ENCODE assay signal across 21 cellular contexts in the genomic region with DNA sequence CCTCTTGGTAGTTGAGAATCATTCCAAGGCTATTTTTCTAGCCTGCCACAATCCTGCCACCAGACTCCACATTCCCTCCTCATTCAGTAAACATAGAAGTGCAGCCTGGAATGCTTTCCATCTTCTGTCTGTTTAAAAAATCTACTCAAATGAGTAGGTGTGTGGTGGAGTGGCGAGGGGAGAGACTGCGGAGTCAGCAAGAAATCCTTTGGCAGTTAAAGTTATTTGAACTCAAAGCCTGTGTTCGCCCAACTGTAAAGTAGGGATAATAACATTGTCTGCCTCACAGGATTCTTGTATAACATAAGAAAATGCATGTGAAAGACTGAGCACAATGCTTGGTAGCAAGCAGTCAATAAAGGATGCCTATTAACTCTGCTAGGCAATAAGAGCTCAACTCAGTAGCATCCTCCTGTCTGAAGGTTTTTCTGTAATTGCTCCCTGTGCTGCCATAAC. TPM values are rescaled to one million over a fixed set of nuclear protein-coding genes. Genes with fewer than 3 reads are reported as not detected.
DNase-seq lines count a peak whose midpoint lies in the region; ATAC-seq and TF ChIP-seq lines count a peak whose summit lies in the region.
"Had no signal": no experiment of that assay in that cellular context is flagged by ENCODE, and none has a peak within 500 bp of the region (broad histone marks: within the 10 kb centered on the region; RNA-seq: fewer than 3 reads in every experiment).

No MANE protein-coding gene starts in this region.

- H3K27me3 ChIP-seq in GM23338 (ENCODE audit: insufficient read depth), result no peaks in the 10 kb centered on the region
- no peaks in the 10 kb centered on the region for H3K27me3 ChIP-seq in neuron (ENCODE audit: insufficient read depth, low read length)
- no peaks in the 10 kb centered on the region for H3K27me3 ChIP-seq in foreskin keratinocyte
- H3K27me3 ChIP-seq: esophagus squamous epithelium, uterus had no signal

- H3K9me3 ChIP-seq in neuron (ENCODE audit: low read length), result no peaks in the 10 kb centered on the region
- H3K9me3 ChIP-seq: esophagus squamous epithelium, uterus had no signal

- no peaks in the 10 kb centered on the region for H3K9me2 ChIP-seq in GM23338 (ENCODE audit: insufficient read depth)

- no peaks in the 10 kb centered on the region; the same call in 2 of the 3 replicates for H3K4me1 Mint-ChIP-seq in GM23338
- H3K4me1 Mint-ChIP-seq: CD8-positive, alpha-beta memory T cell; IgD-negative memory B cell had no signal

- H3K27ac Mint-ChIP-seq in GM23338, result no peak overlapping the region
- H3K27ac Mint-ChIP-seq: activated T-helper 2 cell treated with anti-CD3 and anti-CD28 coated beads, Interferon-gamma antibody, Interleukin-2, Interleukin-4, amounts not matched to agents 10 μg/mL and 5 μg/mL and 100 μg/mL, durations not matched to agents 14 hours and 24 hours and 36 hours; CD8-positive, alpha-beta memory T cell; IgD-negative memory B cell had no signal

- no peak for TF ChIP-seq CTCF in GM23338 (conservative IDR thresholded peaks at IDR 0.05; ENCODE audit: low read depth in 2 of 2)
- TF ChIP-seq CTCF in foreskin keratinocyte (conservative IDR thresholded peaks at IDR 0.05), result no peak

- H3K36me3 ChIP-seq in GM23338 (ENCODE audit: insufficient read depth) (no peaks in the 10 kb centered on the region), neuron (ENCODE audit: insufficient read depth, low read length) (no peaks in the 10 kb centered on the region)
- H3K36me3 ChIP-seq: esophagus squamous epithelium, uterus had no signal

- no peak overlapping the region for H3K4me3 ChIP-seq in GM23338
- H3K4me3 ChIP-seq in neuron (ENCODE audit: low read length), result no peak overlapping the region
- H3K4me3 ChIP-seq: esophagus squamous epithelium, uterus had no signal

- peak overlapping the region; percentile 87 for H2AFZ ChIP-seq in GM23338
- peak overlapping the region; percentile 23 for H2AFZ ChIP-seq in neuron (ENCODE audit: low read depth, low read length)

- H3K79me2 ChIP-seq in GM23338 (replicated peaks; ENCODE audit: insufficient read depth), result no peaks in the 10 kb centered on the region

- no peaks in the 10 kb centered on the region for H3K9me3 Mint-ChIP-seq in GM23338
- H3K9me3 Mint-ChIP-seq: activated T-helper 2 cell treated with anti-CD3 and anti-CD28 coated beads, Interferon-gamma antibody, Interleukin-2, Interleukin-4, amounts not matched to agents 10 μg/mL and 5 μg/mL and 100 μg/mL, durations not matched to agents 14 hours and 24 hours and 36 hours had no signal

- H3K27ac ChIP-seq in GM23338 (ENCODE audit: low read depth) (no peak overlapping the region), foreskin keratinocyte (no peak overlapping the region)
- H3K27ac ChIP-seq: esophagus squamous epithelium, uterus had no signal

- H3F3A ChIP-seq in GM23338 (replicated peaks; ENCODE audit: low read depth), result no peaks in the 10 kb centered on the region

- no peaks in the 10 kb centered on the region for H3K36me3 Mint-ChIP-seq in GM23338 (ENCODE audit: low read depth)
- H3K36me3 Mint-ChIP-seq: CD8-positive, alpha-beta memory T cell; IgD-negative memory B cell had no signal

- no peaks in the 10 kb centered on the region for H3K4me1 ChIP-seq in GM23338 (ENCODE audit: insufficient read depth)
- peaks cover 6% of the 10 kb centered on the region for H3K4me1 ChIP-seq in neuron (ENCODE audit: insufficient read depth, low read length)
- H3K4me1 ChIP-seq in foreskin keratinocyte, result no peaks in the 10 kb centered on the region
- H3K4me1 ChIP-seq: esophagus squamous epithelium, uterus had no signal

- DNase-seq in GM23338 (ENCODE audit: low spot score) (no peak), NCI-H2227 treated with DMSO at 0.1 percent for 48 hours (lab: John Stamatoyannopoulos, UW) (peak; percentile 89), glomerular visceral epithelial cell (ENCODE audit: extremely low spot score) (peak; percentile 38), mesenteric fat pad (ENCODE audit: low spot score) (no peak), foreskin keratinocyte (no peak), HPDE6-E6E7 (ENCODE audit: extremely low spot score) (no peak)
- DNase-seq in stimulated activated CD4-positive, alpha-beta T cell treated with anti-CD3 and anti-CD28 coated beads, Interleukin-2, amount 100 ng/mL, for 24 hours, result no peak
- DNase-seq: CD8-positive, alpha-beta memory T cell; effector CD4-positive, alpha-beta T cell; esophagus squamous epithelium; mesendoderm; NCI-H2081; stimulated activated CD4-positive, alpha-beta T cell treated with anti-CD3 and anti-CD28 coated beads, Interleukin-4, amount 100 ng/mL, for 1 hour; T-helper 9 cell; uterus had no signal

- no peak overlapping the region for H3K4me3 Mint-ChIP-seq in GM23338
- H3K4me3 Mint-ChIP-seq: IgD-negative memory B cell had no signal

- H3K27me3 Mint-ChIP-seq in GM23338 (ENCODE audit: insufficient read depth, low read depth, poor library complexity), result peaks cover 3% of the 10 kb centered on the region

- no peak for ATAC-seq in GM23338
- no peak for ATAC-seq in foreskin keratinocyte
- ATAC-seq: activated CD4-positive, CD25-positive, alpha-beta regulatory T cell treated with anti-CD3 and anti-CD28 coated beads, Interleukin-2, amount 50 U/mL, for 24 hours had no signal

- no peak overlapping the region for H3K4me2 ChIP-seq in GM23338

- no peaks in the 10 kb centered on the region for H4K20me1 ChIP-seq in GM23338 (replicated peaks; ENCODE audit: insufficient read depth)

TF ChIP-seq in GM23338, 12 proteins besides CTCF, POLR2A, EP300 and RAD21:
- TF ChIP-seq ZNF114 (CRISPR knock-in tag; IDR thresholded peaks at IDR 0.05) (no peak), CREB1 (CRISPR knock-in tag; IDR thresholded peaks at IDR 0.05; ENCODE audit: low read depth) (no peak)

RNA-seq across cellular contexts. Expression of a gene that starts 22.2 kb away (rescaled TPM):
- total RNA-seq in GM23338 (2014; rRNA removed; shearing (Covaris generic)), result not detected in 2 replicates
- not detected in 2 replicates for polyA plus RNA-seq in GM23338 (2016; fragmentation: Nextera tagmentation; extraction: Ambion mirVana)
- 310 TPM for total RNA-seq in mesenteric fat pad
- total RNA-seq in foreskin keratinocyte, result not detected in 2 replicates
- polyA plus RNA-seq in foreskin keratinocyte, result not detected in 2 replicates
- total RNA-seq: activated T-helper 2 cell treated with anti-CD3 and anti-CD28 coated beads, Interferon-gamma antibody, Interleukin-2, Interleukin-4, amounts not matched to agents 10 μg/mL and 5 μg/mL and 100 μg/mL, durations not matched to agents 14 hours and 24 hours and 36 hours; CD8-positive, alpha-beta memory T cell; H1; SK-MEL-5 had no signal
- polyA plus RNA-seq: CD8-positive, alpha-beta memory T cell; H1; IgD-negative memory B cell had no signal

Comparison
In these comparisons a context has a peak if more than half of its experiments do, and no peak if none do; other contexts are left out.
1. DNase-seq: peak in NCI-H2227 treated with DMSO at 0.1 percent for 48 hours (single experiment) and glomerular visceral epithelial cell (single experiment); none in GM23338 (single experiment), mesenteric fat pad (single experiment), foreskin keratinocyte (0 of 2), HPDE6-E6E7 (single experiment) and stimulated activated CD4-positive, alpha-beta T cell treated with anti-CD3 and anti-CD28 coated beads, Interleukin-2, amount 100 ng/mL, for 24 hours (0 of 2).
2. RNA of a gene that starts 22.2 kb away (total RNA-seq): 310 TPM in mesenteric fat pad (single experiment); not detected in GM23338 and not detected in foreskin keratinocyte; every median in the first group is over 100 times any median in the second.